Comparison of ENCODE assay signal across 11 cellular contexts in the genomic region with DNA sequence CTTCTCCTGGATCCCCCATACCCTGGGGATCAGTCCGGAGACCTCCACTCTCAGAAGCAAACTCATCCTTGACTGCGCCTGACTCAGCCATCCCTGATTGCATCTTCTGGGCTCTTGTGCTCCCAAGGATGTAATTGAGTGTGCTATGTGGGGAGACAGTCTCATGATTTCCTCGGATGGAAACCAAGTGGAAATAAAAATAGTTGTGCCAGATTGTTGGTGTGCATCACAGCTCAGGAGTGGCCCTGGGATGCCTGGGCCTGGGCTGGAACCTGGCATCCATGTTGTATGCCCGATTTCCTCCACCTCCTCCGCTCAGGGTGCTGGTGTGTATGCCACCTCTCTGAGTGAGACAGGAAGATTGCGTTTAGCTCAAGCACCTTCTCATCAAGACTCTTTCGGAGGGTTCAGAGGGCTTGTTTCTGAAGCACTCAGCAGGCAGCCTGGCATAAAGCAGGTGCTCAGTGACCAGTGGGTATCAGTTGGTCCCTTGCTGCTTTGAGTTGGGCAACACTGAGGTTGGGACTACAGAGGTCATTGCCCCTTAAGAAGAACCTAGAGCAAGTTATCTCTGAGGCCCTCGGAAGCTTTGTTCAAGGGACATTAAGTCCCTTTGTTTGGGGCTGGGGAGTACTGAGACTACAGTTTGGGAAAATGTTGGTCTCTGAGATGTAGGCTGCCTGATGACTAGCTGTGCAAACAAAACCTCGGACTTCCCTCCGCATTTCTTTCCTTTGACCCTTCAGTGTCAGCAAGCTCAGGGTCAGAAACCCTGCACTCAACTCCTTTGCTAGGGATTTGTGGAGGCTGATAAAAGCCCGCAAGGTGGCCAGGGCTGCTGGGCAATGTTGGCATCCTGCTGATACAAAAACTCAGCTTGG. TPM values are rescaled to one million over a fixed set of nuclear protein-coding genes. Genes with fewer than 3 reads are reported as not detected.
A peak's percentile ranks its signal among the peaks of the same experiment; 100 is the strongest.
DNase-seq lines count a peak whose midpoint lies in the region; ATAC-seq and TF ChIP-seq lines count a peak whose summit lies in the region.
"Had no signal": no experiment of that assay in that cellular context is flagged by ENCODE, and none has a peak within 500 bp of the region (broad histone marks: within the 10 kb centered on the region; RNA-seq: fewer than 3 reads in every experiment).

No MANE protein-coding gene starts in this region.

- H3K4me1 ChIP-seq in left ventricle myocardium inferior (peaks cover 58% of the 10 kb centered on the region), duodenal mucosa (ENCODE audit: control insufficient read depth in 1 of 2, insufficient read depth in 2 of 2, low read length in 2 of 2) (peaks cover 43 to 50% of the 10 kb centered on the region in 2 donors)

- no peak for ATAC-seq in GM18519 (IDR thresholded peaks at IDR 0.05; ENCODE audit: low FRiP score, unreplicated experiment)
- ATAC-seq in HG02981 (IDR thresholded peaks at IDR 0.05; ENCODE audit: unreplicated experiment) = no peak
- no peak for ATAC-seq in GM18909 (IDR thresholded peaks at IDR 0.05; ENCODE audit: poor library complexity, unreplicated experiment)
- no peak for ATAC-seq in HG02642 (IDR thresholded peaks at IDR 0.05; ENCODE audit: poor library complexity, unreplicated experiment)

- no peaks in the 10 kb centered on the region for H3K36me3 ChIP-seq in left ventricle myocardium inferior
- no peaks in the 10 kb centered on the region for H3K36me3 ChIP-seq in duodenal mucosa (ENCODE audit: control insufficient read depth in 1 of 2, insufficient read depth in 2 of 2, low read length in 2 of 2)

- H3K27ac ChIP-seq in left ventricle myocardium inferior (replicated peaks) = peak overlapping the region; percentile 90
- peak overlapping the region; percentile 68 for H3K27ac ChIP-seq in duodenal mucosa (ENCODE audit: low read depth, low read length)
- H3K27ac ChIP-seq: C4-2B had no signal

- no peaks in the 10 kb centered on the region for H3K27me3 ChIP-seq in left ventricle myocardium inferior (ENCODE audit: low read depth)
- H3K27me3 ChIP-seq in duodenal mucosa (ENCODE audit: control insufficient read depth in 1 of 2, insufficient read depth in 2 of 2, low read length in 2 of 2) = no peaks in the 10 kb centered on the region

- peaks cover 5% of the 10 kb centered on the region for H3K9me3 Mint-ChIP-seq in nephron

- H3K9ac ChIP-seq in duodenal mucosa (ENCODE audit: low read depth in 1 of 2, low read length in 2 of 2) = peak overlapping the region; percentile 20 to 41

- no peak for DNase-seq in left ventricle myocardium inferior
- DNase-seq in cardiac septum (ENCODE audit: low spot score) = no peak
- DNase-seq: activated CD8-positive, alpha-beta memory T cell treated with anti-CD3 and anti-CD28 coated beads, Interleukin-2, amount 50 U/mL, for 4 hours had no signal

- H3K4me3 ChIP-seq in left ventricle myocardium inferior (peak overlapping the region; percentile 22), duodenal mucosa (ENCODE audit: low read depth in 1 of 2, low read length in 2 of 2) (no peak overlapping the region)

- H3K27ac Mint-ChIP-seq in nephron = peak overlapping the region; percentile 20 to 52 (median 49)

- H3K9me3 ChIP-seq in left ventricle myocardium inferior (replicated peaks) (no peaks in the 10 kb centered on the region), duodenal mucosa (ENCODE audit: control insufficient read depth in 1 of 2, low read length in 2 of 2) (peaks cover 0 to 2% of the 10 kb centered on the region in 2 donors)

- intact Hi-C loops in left ventricle myocardium inferior (cut with micrococcal nuclease) = loop anchor here (10.0 kb wide), 1 partner anchor 149 kb away; no protein-coding TSS in a partner anchor
- intact Hi-C loops in cardiac septum (cut with DNase I) = loop anchor here (5.0 kb wide), 2 partner anchors 33 to 77 kb away; no protein-coding TSS in a partner anchor

- TF ChIP-seq CTCF in left ventricle myocardium inferior (IDR thresholded peaks at IDR 0.05; ENCODE audit: borderline replicate concordance) = no peak
- no peak for TF ChIP-seq CTCF in nephron (IDR thresholded peaks at IDR 0.05; ENCODE audit: unreplicated experiment in 3 of 3)

- H3K4me3 Mint-ChIP-seq in nephron = no peak overlapping the region

- peaks cover 10% of the 10 kb centered on the region for H3K27me3 Mint-ChIP-seq in nephron (ENCODE audit: low read depth)

- H3K36me3 Mint-ChIP-seq in nephron (ENCODE audit: low read depth) = no peaks in the 10 kb centered on the region

- peaks cover 10% of the 10 kb centered on the region for H3K4me1 Mint-ChIP-seq in nephron

RNA-seq across cellular contexts. Expression of gene MICAL2, which starts 24.8 kb away (rescaled TPM):
- total RNA-seq in left ventricle myocardium inferior (85.0 TPM), cardiac septum (98.7 TPM)
- total RNA-seq: OCI-LY7 had no signal
